Comparison of ENCODE assay signal across 32 cellular contexts in the genomic region with DNA sequence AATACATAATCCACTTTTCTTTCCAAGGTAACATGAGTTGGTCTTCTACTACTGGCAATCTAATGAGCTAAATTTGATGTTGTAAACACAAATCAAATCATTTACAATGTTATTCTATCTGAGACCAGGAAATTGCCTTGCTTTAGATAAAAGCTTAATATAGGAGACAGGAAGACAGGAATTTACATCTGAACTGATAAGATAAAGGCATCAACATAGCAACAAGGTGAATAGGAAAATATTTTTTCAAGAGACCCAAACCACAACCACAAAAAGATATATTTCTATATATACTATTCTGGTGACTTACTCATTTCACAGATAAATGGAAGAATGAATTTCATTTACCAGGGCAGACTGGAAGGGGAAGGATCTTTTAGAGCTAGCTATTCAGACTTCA. TPM values are rescaled to one million over a fixed set of nuclear protein-coding genes. Genes with fewer than 3 reads are reported as not detected.
"Had no signal": no experiment of that assay in that cellular context is flagged by ENCODE, and none has a peak within 500 bp of the region (broad histone marks: within the 10 kb centered on the region; RNA-seq: fewer than 3 reads in every experiment).

No MANE protein-coding gene starts in this region.

- H3K36me3 ChIP-seq: esophagus muscularis mucosa, gastrocnemius medialis, heart right ventricle, left lung, lower lobe of right lung had no signal

- H3K4me1 ChIP-seq: esophagus muscularis mucosa, gastrocnemius medialis, heart right ventricle, left lung, lower lobe of right lung had no signal

- H3K4me1 Mint-ChIP-seq: naive B cell; naive thymus-derived CD8-positive, alpha-beta T cell had no signal

- DNase-seq: dermis blood vessel endothelial cell; dorsolateral prefrontal cortex; effector CD4-positive, alpha-beta T cell; effector memory CD4-positive, alpha-beta T cell; foreskin fibroblast; foreskin melanocyte; gastrocnemius medialis; glutamatergic neuron; head of caudate nucleus; heart right ventricle; hippocampal formation; left cardiac atrium; left lung; left ventricle myocardium superior; lower lobe of right lung; mesenchymal stem cell; midbrain; mucosa of descending colon; naive B cell; naive thymus-derived CD8-positive, alpha-beta T cell had no signal

- H3K27me3 ChIP-seq: dorsolateral prefrontal cortex, esophagus muscularis mucosa, gastrocnemius medialis, heart right ventricle, left lung had no signal

- H3K27ac Mint-ChIP-seq: naive B cell; naive thymus-derived CD8-positive, alpha-beta T cell had no signal

- H3K36me3 Mint-ChIP-seq: naive B cell; naive thymus-derived CD8-positive, alpha-beta T cell had no signal

- FAIRE-seq: colon, endometrium, endothelial cell of umbilical vein, islet of Langerhans, keratinocyte had no signal

- H3K9me3 ChIP-seq: esophagus muscularis mucosa, gastrocnemius medialis, left lung, lower lobe of right lung, mucosa of descending colon had no signal

- H3K4me3 ChIP-seq: coronary artery, dorsolateral prefrontal cortex, esophagus muscularis mucosa, gastrocnemius medialis, heart right ventricle, left lung, lower lobe of right lung, mucosa of descending colon had no signal

- H3K9me3 Mint-ChIP-seq: naive B cell had no signal

- ATAC-seq: gastrocnemius medialis; heart right ventricle; left cardiac atrium; left lung; left ventricle myocardium superior; lower lobe of right lung; mucosa of descending colon; naive thymus-derived CD8-positive, alpha-beta T cell had no signal

- H3K4me3 Mint-ChIP-seq: naive B cell; naive thymus-derived CD8-positive, alpha-beta T cell had no signal

- H3K27ac ChIP-seq: coronary artery, dorsolateral prefrontal cortex, esophagus muscularis mucosa, gastrocnemius medialis, heart right ventricle, left lung, lower lobe of right lung had no signal

RNA-seq across cellular contexts. Expression of gene CALCR, which starts 46.3 kb away (rescaled TPM):
- total RNA-seq: dermis blood vessel endothelial cell; endothelial cell of umbilical vein; epithelial cell of proximal tubule; glomerular endothelial cell; kidney epithelial cell; left ventricle myocardium superior; lung microvascular endothelial cell; mucosa of descending colon; myocyte; naive thymus-derived CD8-positive, alpha-beta T cell had no signal
- polyA plus RNA-seq: endothelial cell of umbilical vein; heart right ventricle; keratinocyte; naive thymus-derived CD8-positive, alpha-beta T cell had no signal
